Comparison of ENCODE assay signal across 8 cellular contexts in the genomic region with DNA sequence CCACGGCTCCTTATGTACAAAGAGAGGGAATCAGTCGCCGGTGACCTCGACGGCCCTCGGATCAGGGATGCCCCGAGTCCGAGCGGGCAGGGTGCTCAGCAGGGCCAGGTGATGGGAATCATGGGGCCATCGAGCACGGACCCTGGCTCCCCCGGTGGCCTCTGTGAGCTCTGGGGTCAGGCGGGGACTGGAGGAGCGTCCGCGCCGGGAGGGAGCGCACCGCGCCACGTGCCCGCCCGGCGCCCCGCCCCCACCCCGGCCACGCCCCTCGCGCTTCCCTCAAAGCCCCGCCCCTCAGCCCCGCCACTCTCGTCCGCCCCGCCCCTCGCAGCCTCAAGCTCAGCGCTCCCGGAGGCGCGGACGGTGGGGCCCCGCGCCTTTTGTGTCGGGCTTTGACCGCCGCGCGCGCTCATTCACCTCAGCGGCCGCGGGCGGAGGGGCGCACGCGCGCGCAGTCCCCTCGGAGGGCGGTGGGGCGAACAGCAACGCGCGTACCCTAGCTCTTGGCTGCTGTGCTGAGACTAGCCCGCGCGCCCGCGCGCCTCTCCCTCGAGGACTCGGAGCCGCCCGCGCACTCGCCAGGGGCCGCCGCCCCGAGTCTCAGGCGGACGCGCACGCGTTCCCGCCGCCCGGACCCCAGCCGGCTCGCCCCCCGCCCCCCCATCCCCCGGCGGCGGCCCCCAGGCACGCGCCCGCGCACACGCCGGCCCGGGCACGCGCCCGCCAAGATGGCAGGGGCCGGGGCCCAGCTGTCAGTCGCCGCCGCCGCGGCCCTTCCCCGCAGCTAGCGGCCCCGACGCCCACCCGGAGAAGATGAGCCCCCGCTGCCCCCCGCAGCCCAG.
DNase-seq lines count a peak whose midpoint lies in the region; ATAC-seq and TF ChIP-seq lines count a peak whose summit lies in the region.

No MANE protein-coding gene starts in this region.

- peaks cover 14% of the 10 kb centered on the region for H3K9me3 ChIP-seq in AG04450 (ENCODE audit: control insufficient read depth, insufficient read depth, low read length)

- TF ChIP-seq CTCF in AG04450 (IDR thresholded peaks at IDR 0.05; ENCODE audit: low read depth, low read length) (no peak), HL-60 (IDR thresholded peaks at IDR 0.05; ENCODE audit: insufficient read depth, low read length) (no peak), epithelial cell of proximal tubule (conservative IDR thresholded peaks at IDR 0.05; ENCODE audit: low read depth, low read length) (no peak)

- CTCF ChIA-PET in AG04450 (lab: Charles Lee) = interaction anchor here (0.6 to 1.2 kb wide), 6 partner anchors 11 to 289 kb away, joined by 3 to 8 read pairs (median 4); a partner anchor contains a TSS

- no peaks in the 10 kb centered on the region for H3K27me3 ChIP-seq in AG04450 (ENCODE audit: control insufficient read depth, insufficient read depth, low read length)
- H3K27me3 ChIP-seq in HL-60 (ENCODE audit: insufficient read depth, poor library complexity, severe bottlenecking) = peaks cover 7% of the 10 kb centered on the region

- DNase-seq in AG04450 (ENCODE audit: low read depth, low spot score) (peak; percentile 34), HL-60 (ENCODE audit: low read depth in 1 of 2, low spot score in 1 of 2) (peak; percentile 71 to 74), NOMO-1 treated with DMSO at 0.1 percent for 48 hours (lab: John Stamatoyannopoulos, UW; ENCODE audit: unreplicated experiment) (peak; percentile 64), activated T-cell treated with anti-CD3 and anti-CD28 coated beads for 4 hours (peak; percentile 72), epithelial cell of proximal tubule (ENCODE audit: low read depth) (no peak), mucosa of gallbladder (ENCODE audit: low spot score) (peak; percentile 76)
- DNase-seq in stimulated activated CD8-positive, alpha-beta memory T cell treated with anti-CD3 and anti-CD28 coated beads, Interleukin-2, amount 100 ng/mL, for 48 hours (ENCODE audit: low read depth in 2 of 2) = peak; percentile 75 to 80

- ATAC-seq in GM19043 (IDR thresholded peaks at IDR 0.05; ENCODE audit: low read depth, unreplicated experiment) = peak; percentile 53

- H3K4me3 ChIP-seq in AG04450 (ENCODE audit: low read depth, low read length) = peak overlapping the region; percentile 85
- H3K4me3 ChIP-seq in HL-60 (replicated peaks; ENCODE audit: insufficient read depth, low read length) = peak overlapping the region; percentile 80
- H3K4me3 ChIP-seq in epithelial cell of proximal tubule (ENCODE audit: low read depth, low read length) = peak overlapping the region; percentile 87

- no peak overlapping the region for H3K27ac ChIP-seq in AG04450 (ENCODE audit: low read depth, low read length)
- peak overlapping the region; percentile 63; the same call in 1 of the 2 replicates for H3K27ac ChIP-seq in HL-60 (replicated peaks)

- POLR2A ChIA-PET in AG04450 (lab: Yijun Ruan, JAX) = interaction anchor here (0.6 to 1.1 kb wide), 4 partner anchors 66 to 264 kb away, joined by 3 to 6 read pairs (median 3); no protein-coding TSS in a partner anchor
